In the genomic region with DNA sequence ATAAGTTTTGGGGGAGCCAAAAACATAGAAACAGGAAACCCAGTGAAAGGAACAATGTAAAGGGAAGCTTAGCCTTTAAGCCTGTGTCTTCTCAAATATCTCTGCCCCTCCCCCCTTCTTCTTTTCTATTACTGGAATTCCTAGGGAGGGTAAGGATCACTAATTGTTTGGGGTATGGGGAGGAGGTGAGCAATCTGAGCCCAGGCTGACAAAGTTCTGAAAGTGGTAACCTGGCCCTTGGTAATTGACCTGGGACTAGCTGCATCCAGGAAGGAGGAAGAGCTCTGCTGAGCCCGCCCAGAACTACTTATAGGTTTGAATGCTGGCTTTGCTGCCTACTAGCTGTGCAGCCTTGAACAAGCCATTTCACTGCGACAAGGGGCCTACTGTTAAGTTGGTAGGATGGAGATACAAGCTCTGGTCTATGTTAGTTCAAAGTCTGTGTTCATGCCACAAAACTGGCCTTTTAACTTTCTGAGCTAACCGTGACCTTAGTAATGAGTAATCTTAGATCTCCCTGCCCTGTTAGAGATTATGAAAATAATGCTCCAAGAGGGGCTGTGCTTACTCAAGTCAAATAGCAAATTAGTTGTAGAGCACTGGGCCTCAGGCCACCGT, we compare ENCODE assay signal across 27 cellular contexts. TPM values are rescaled to one million over a fixed set of nuclear protein-coding genes. Genes with fewer than 3 reads are reported as not detected.
"Had no signal": no experiment of that assay in that cellular context is flagged by ENCODE, and none has a peak within 500 bp of the region (broad histone marks: within the 10 kb centered on the region; RNA-seq: fewer than 3 reads in every experiment).

No MANE protein-coding gene starts in this region.

- H3K4me1 ChIP-seq: body of pancreas, psoas muscle, suprapubic skin, transverse colon had no signal

- H3K4me3 Mint-ChIP-seq: activated CD4-positive, alpha-beta memory T cell treated with anti-CD3 and anti-CD28 coated beads for 36 hours; activated CD4-positive, alpha-beta T cell treated with anti-CD3 and anti-CD28 coated beads for 36 hours; effector memory CD8-positive, alpha-beta T cell; neural crest cell; stimulated activated naive CD8-positive, alpha-beta T cell treated with anti-CD3 and anti-CD28 coated beads, Interleukin-15, amount 100 ng/mL, for 72 hours had no signal

- H3K4me1 Mint-ChIP-seq: activated CD4-positive, alpha-beta T cell treated with anti-CD3 and anti-CD28 coated beads for 36 hours; stimulated activated naive CD8-positive, alpha-beta T cell treated with anti-CD3 and anti-CD28 coated beads, Interleukin-15, amount 100 ng/mL, for 72 hours had no signal

- H3K27me3 ChIP-seq: body of pancreas, ovary, suprapubic skin, transverse colon had no signal

- H3K9me3 Mint-ChIP-seq: activated CD4-positive, alpha-beta memory T cell treated with anti-CD3 and anti-CD28 coated beads for 36 hours; effector memory CD8-positive, alpha-beta T cell; neural crest cell; stimulated activated naive CD8-positive, alpha-beta T cell treated with anti-CD3 and anti-CD28 coated beads, Interleukin-15, amount 100 ng/mL, for 72 hours had no signal

- H3K36me3 ChIP-seq: ovary, suprapubic skin, transverse colon had no signal

- H3K9me3 ChIP-seq: body of pancreas, ovary, psoas muscle, suprapubic skin, transverse colon had no signal

- H3K27ac Mint-ChIP-seq: activated CD4-positive, alpha-beta memory T cell treated with anti-CD3 and anti-CD28 coated beads for 36 hours; activated CD4-positive, alpha-beta T cell treated with anti-CD3 and anti-CD28 coated beads for 36 hours; stimulated activated naive CD8-positive, alpha-beta T cell treated with anti-CD3 and anti-CD28 coated beads, Interleukin-15, amount 100 ng/mL, for 72 hours had no signal

- H3K27ac ChIP-seq: body of pancreas, epithelial cell of prostate, ovary, psoas muscle, suprapubic skin, transverse colon had no signal

- H3K4me3 ChIP-seq: body of pancreas, ovary, psoas muscle, suprapubic skin, transverse colon had no signal

- ATAC-seq: activated CD4-positive, alpha-beta T cell treated with anti-CD3 and anti-CD28 coated beads for 36 hours; body of pancreas; effector memory CD8-positive, alpha-beta T cell; left cardiac atrium; psoas muscle; right cardiac atrium; stimulated activated naive CD8-positive, alpha-beta T cell treated with anti-CD3 and anti-CD28 coated beads, Interleukin-15, amount 100 ng/mL, for 72 hours had no signal

- H3K36me3 Mint-ChIP-seq: activated CD4-positive, alpha-beta memory T cell treated with anti-CD3 and anti-CD28 coated beads for 36 hours had no signal

- H3K27me3 Mint-ChIP-seq: activated CD4-positive, alpha-beta memory T cell treated with anti-CD3 and anti-CD28 coated beads for 36 hours; stimulated activated naive CD8-positive, alpha-beta T cell treated with anti-CD3 and anti-CD28 coated beads, Interleukin-15, amount 100 ng/mL, for 72 hours had no signal

- DNase-seq: activated CD4-positive, alpha-beta memory T cell treated with anti-CD3 and anti-CD28 coated beads for 36 hours; activated CD4-positive, alpha-beta T cell treated with anti-CD3 and anti-CD28 coated beads for 36 hours; activated naive CD4-positive, alpha-beta T cell treated with Interleukin-2 at 50 U/mL for 16 hours; activated T-cell treated with anti-CD3 and anti-CD28 coated beads for 4 hours; body of pancreas; effector memory CD8-positive, alpha-beta T cell; foreskin fibroblast; hippocampal formation; left cardiac atrium; ovary; psoas muscle; right cardiac atrium; small intestine; stimulated activated CD4-positive, alpha-beta T cell treated with anti-CD3 and anti-CD28 coated beads, Interleukin-15, amount 100 ng/mL, for 24 hours; stimulated activated CD4-positive, alpha-beta T cell treated with anti-CD3 and anti-CD28 coated beads, Interleukin-2, amount 100 ng/mL, for 48 hours; stimulated activated naive CD8-positive, alpha-beta T cell treated with anti-CD3 and anti-CD28 coated beads, Interleukin-15, amount 100 ng/mL, for 72 hours; SW 1271; T-helper 2 cell; transverse colon had no signal

RNA-seq across cellular contexts. Expression of a gene that starts 37.8 kb away (rescaled TPM):
- total RNA-seq: activated CD4-positive, alpha-beta memory T cell treated with anti-CD3 and anti-CD28 coated beads for 36 hours; activated CD4-positive, alpha-beta T cell treated with anti-CD3 and anti-CD28 coated beads for 36 hours; body of pancreas; cardiac septum; dermis microvascular lymphatic vessel endothelial cell; glomerular endothelial cell; left cardiac atrium; lung microvascular endothelial cell; myocyte; psoas muscle; right cardiac atrium; suprapubic skin had no signal
- polyA plus RNA-seq: ovary, right cardiac atrium, small intestine had no signal
